ENCODE assay signal across 15 cellular contexts in genomic region chr13:48429036-48429435, GRCh38.
"Had no signal": no experiment of that assay in that cellular context is flagged by ENCODE, and none has a peak within 500 bp of the region (broad histone marks: within the 10 kb centered on the region; RNA-seq: fewer than 3 reads in every experiment).

No MANE protein-coding gene starts in this region.

- H3K27ac Mint-ChIP-seq: activated naive CD8-positive, alpha-beta T cell treated with anti-CD3 and anti-CD28 coated beads, Interleukin-2, amount 10 ng/mL, durations not matched to agents 7 days and 5 days; endodermal cell; stimulated activated naive CD8-positive, alpha-beta T cell treated with anti-CD3 and anti-CD28 coated beads, Interleukin-15, Interleukin-2, amounts not matched to agents 100 ng/mL and 50 ng/mL, for 24 hours had no signal

- H3K9me3 Mint-ChIP-seq: endodermal cell had no signal

- H3K27me3 Mint-ChIP-seq: activated naive CD8-positive, alpha-beta T cell treated with anti-CD3 and anti-CD28 coated beads, Interleukin-2, amount 10 ng/mL, durations not matched to agents 7 days and 5 days; natural killer cell treated with Interleukin-12 subunit alpha and Interleukin-12 subunit beta and Interleukin-15 and Interleukin-18, amount 100 ng/mL, for 72 hours; stimulated activated naive CD8-positive, alpha-beta T cell treated with anti-CD3 and anti-CD28 coated beads, Interleukin-15, Interleukin-2, amounts not matched to agents 100 ng/mL and 50 ng/mL, for 24 hours had no signal

- H3K36me3 ChIP-seq: neutrophil, ovary, prostate gland had no signal

- H3K27me3 ChIP-seq: gastroesophageal sphincter, neutrophil, ovary, tibial artery had no signal

- H3K9me3 ChIP-seq: gastroesophageal sphincter, neutrophil, ovary, prostate gland, tibial artery had no signal

- H3K4me3 ChIP-seq: gastroesophageal sphincter, ovary, prostate gland, tibial artery had no signal

- H3K4me3 Mint-ChIP-seq: activated naive CD8-positive, alpha-beta T cell treated with anti-CD3 and anti-CD28 coated beads, Interleukin-2, amount 10 ng/mL, durations not matched to agents 7 days and 5 days; endodermal cell; natural killer cell treated with Interleukin-12 subunit alpha and Interleukin-12 subunit beta and Interleukin-15 and Interleukin-18, amount 100 ng/mL, for 72 hours; stimulated activated naive CD8-positive, alpha-beta T cell treated with anti-CD3 and anti-CD28 coated beads, Interleukin-15, Interleukin-2, amounts not matched to agents 100 ng/mL and 50 ng/mL, for 24 hours had no signal

- DNase-seq: activated naive CD8-positive, alpha-beta T cell treated with anti-CD3 and anti-CD28 coated beads, Interleukin-2, amount 10 ng/mL, durations not matched to agents 7 days and 5 days; cerebellar nuclear complex; cortex of kidney; endodermal cell; head of caudate nucleus; hypothalamus; ovary; stimulated activated CD4-positive, alpha-beta T cell treated with anti-CD3 and anti-CD28 coated beads, Interleukin-4, amount 100 ng/mL, for 24 hours; tibial artery had no signal

- ATAC-seq: gastroesophageal sphincter; natural killer cell treated with Interleukin-12 subunit alpha and Interleukin-12 subunit beta and Interleukin-15 and Interleukin-18, amount 100 ng/mL, for 72 hours had no signal

- H3K27ac ChIP-seq: epithelial cell of prostate, gastroesophageal sphincter, neutrophil, ovary, prostate gland, tibial artery had no signal
